Comparison of ENCODE assay signal across 12 cellular contexts in the genomic region with DNA sequence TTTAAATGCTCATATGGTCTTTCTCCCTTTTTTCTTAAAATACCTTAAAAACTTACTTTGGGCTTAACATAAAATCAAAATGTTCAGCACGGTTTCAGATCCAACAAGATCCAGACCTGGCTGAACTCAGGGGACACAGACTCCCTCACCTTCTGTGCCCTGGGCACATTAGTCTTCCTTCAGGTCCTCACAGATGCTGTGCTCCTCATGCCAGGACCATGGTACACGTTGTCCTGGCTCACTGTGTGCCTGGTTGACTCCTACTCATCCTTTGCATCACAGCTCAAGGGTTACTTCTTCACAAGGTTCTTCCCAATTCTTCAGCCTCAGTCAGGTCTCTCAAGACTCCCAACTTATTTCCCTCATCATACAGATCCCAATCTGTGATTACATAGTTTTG.
"Had no signal": no experiment of that assay in that cellular context is flagged by ENCODE, and none has a peak within 500 bp of the region (broad histone marks: within the 10 kb centered on the region; RNA-seq: fewer than 3 reads in every experiment).

No MANE protein-coding gene starts in this region.

- H3K79me2 ChIP-seq: hepatocyte had no signal

- H3K9me3 ChIP-seq: gastrocnemius medialis, psoas muscle had no signal

- H3K27ac Mint-ChIP-seq: activated CD8-positive, alpha-beta T cell treated with anti-CD3 and anti-CD28 coated beads for 36 hours; activated T-helper 1 cell treated with anti-CD3 and anti-CD28 coated beads, Interleukin-12 subunit alpha, Interleukin-12 subunit beta, Interleukin-2, Interleukin-4 antibody, amounts not matched to agents 30 ng/mL and 10 ng/mL and 1 ng/mL, durations not matched to agents 14 hours and 24 hours and 36 hours; naive thymus-derived CD4-positive, alpha-beta T cell; stimulated activated naive CD8-positive, alpha-beta T cell treated with anti-CD3 and anti-CD28 coated beads, Interleukin-15, Interleukin-2, amounts not matched to agents 100 ng/mL and 50 ng/mL, for 24 hours had no signal

- H3K36me3 Mint-ChIP-seq: naive thymus-derived CD4-positive, alpha-beta T cell had no signal

- H3K27ac ChIP-seq: hepatocyte, psoas muscle had no signal

- H3K27me3 ChIP-seq: gastrocnemius medialis, hepatocyte had no signal

- FAIRE-seq: colon, kidney had no signal

- H3K9me3 Mint-ChIP-seq: activated CD8-positive, alpha-beta T cell treated with anti-CD3 and anti-CD28 coated beads for 36 hours; activated T-helper 1 cell treated with anti-CD3 and anti-CD28 coated beads, Interleukin-12 subunit alpha, Interleukin-12 subunit beta, Interleukin-2, Interleukin-4 antibody, amounts not matched to agents 30 ng/mL and 10 ng/mL and 1 ng/mL, durations not matched to agents 14 hours and 24 hours and 36 hours had no signal

- H3K4me3 ChIP-seq: gastrocnemius medialis, hepatocyte, psoas muscle had no signal

- H3K4me2 ChIP-seq: hepatocyte had no signal

- H3K4me1 Mint-ChIP-seq: naive thymus-derived CD4-positive, alpha-beta T cell had no signal

- H3K4me3 Mint-ChIP-seq: activated CD8-positive, alpha-beta T cell treated with anti-CD3 and anti-CD28 coated beads for 36 hours; activated T-helper 1 cell treated with anti-CD3 and anti-CD28 coated beads, Interleukin-12 subunit alpha, Interleukin-12 subunit beta, Interleukin-2, Interleukin-4 antibody, amounts not matched to agents 30 ng/mL and 10 ng/mL and 1 ng/mL, durations not matched to agents 14 hours and 24 hours and 36 hours; naive thymus-derived CD4-positive, alpha-beta T cell; stimulated activated naive CD8-positive, alpha-beta T cell treated with anti-CD3 and anti-CD28 coated beads, Interleukin-15, Interleukin-2, amounts not matched to agents 100 ng/mL and 50 ng/mL, for 24 hours had no signal

- H3K4me1 ChIP-seq: psoas muscle had no signal

- H2AFZ ChIP-seq: hepatocyte had no signal

- H3K36me3 ChIP-seq: gastrocnemius medialis had no signal

- DNase-seq: activated CD4-positive, alpha-beta T cell treated with anti-CD3 and anti-CD28 coated beads for 4 hours; activated naive CD4-positive, alpha-beta T cell; kidney; naive thymus-derived CD4-positive, alpha-beta T cell; psoas muscle; stimulated activated CD4-positive, alpha-beta T cell treated with anti-CD3 and anti-CD28 coated beads, Interleukin-4, amount 100 ng/mL, for 24 hours had no signal
